ENCODE assay signal across 35 cellular contexts in genomic region chrY:15239733-15240132, GRCh38.
"Had no signal": no experiment of that assay in that cellular context is flagged by ENCODE, and none has a peak within 500 bp of the region (broad histone marks: within the 10 kb centered on the region; RNA-seq: fewer than 3 reads in every experiment).

No MANE protein-coding gene starts in this region.

- H3K4me1 ChIP-seq: adrenal gland, body of pancreas, breast epithelium had no signal

- H3K27me3 ChIP-seq: adrenal gland, body of pancreas, brain microvascular endothelial cell, breast epithelium had no signal

- FAIRE-seq: astrocyte, TTC549 had no signal

- H3K4me3 ChIP-seq: adrenal gland, body of pancreas, breast epithelium had no signal

- DNase-seq: activated CD4-positive, alpha-beta memory T cell treated with anti-CD3 and anti-CD28 coated beads for 36 hours; activated CD4-positive, alpha-beta T cell treated with anti-CD3 and anti-CD28 coated beads for 1 hour; activated CD4-positive, alpha-beta T cell treated with anti-CD3 and anti-CD28 coated beads for 36 hours; activated CD4-positive, alpha-beta T cell treated with anti-CD3 and anti-CD28 coated beads, Interleukin-2, amount 10 ng/mL, durations not matched to agents 24 days and 14 days; activated CD4-positive, alpha-beta T cell treated with anti-CD3 and anti-CD28 coated beads, Interleukin-2, amount 50 U/mL, for 1 hour; activated CD4-positive, alpha-beta T cell treated with anti-CD3 and anti-CD28 coated beads, Interleukin-2, amount 50 U/mL, for 4 hours; activated CD4-positive, CD25-positive, alpha-beta regulatory T cell; activated CD8-positive, alpha-beta memory T cell treated with anti-CD3 and anti-CD28 coated beads, Interleukin-2, amount 50 U/mL, for 4 hours; activated CD8-positive, alpha-beta T cell treated with anti-CD3 and anti-CD28 coated beads for 36 hours; activated effector memory CD4-positive, alpha-beta T cell treated with anti-CD3 and anti-CD28 coated beads, Interleukin-2, amount 50 U/mL, for 16 hours; activated gamma-delta T cell treated with Interleukin-2 at 50 U/mL for 16 hours; activated naive CD4-positive, alpha-beta T cell; activated naive CD4-positive, alpha-beta T cell treated with anti-CD3 and anti-CD28 coated beads for 36 hours; activated naive CD4-positive, alpha-beta T cell treated with anti-CD3 and anti-CD28 coated beads, Interleukin-2, amount 50 U/mL, for 16 hours; activated naive CD8-positive, alpha-beta T cell treated with anti-CD3 and anti-CD28 coated beads for 36 hours; activated T-cell treated with anti-CD3 and anti-CD28 coated beads for 4 hours; activated T-cell treated with anti-CD3 and anti-CD28 coated beads, Interleukin-2, amount 50 U/mL, for 1 hour; activated T-cell treated with anti-CD3 and anti-CD28 coated beads, Interleukin-2, amount 50 U/mL, for 4 hours; activated T-cell treated with anti-CD3 and anti-CD28 coated beads, Interleukin-2, amount 50 U/mL, for 72 hours; adrenal gland; amniotic stem cell; aorta; body of pancreas; brain microvascular endothelial cell; central memory CD4-positive, alpha-beta T cell; T-helper 1 cell; T-helper 2 cell; T-helper 9 cell had no signal

- H3K9me3 ChIP-seq: adrenal gland, body of pancreas, breast epithelium had no signal

- H3K36me3 ChIP-seq: adrenal gland, brain microvascular endothelial cell, breast epithelium had no signal

- H3K27ac ChIP-seq: adrenal gland, body of pancreas, brain microvascular endothelial cell, breast epithelium, VCaP had no signal

- ATAC-seq: activated CD4-positive, alpha-beta T cell treated with anti-CD3 and anti-CD28 coated beads for 36 hours; activated CD4-positive, CD25-positive, alpha-beta regulatory T cell treated with anti-CD3 and anti-CD28 coated beads, Interleukin-2, amount 50 U/mL, for 24 hours; activated CD8-positive, alpha-beta T cell treated with anti-CD3 and anti-CD28 coated beads for 36 hours; activated naive CD4-positive, alpha-beta T cell treated with anti-CD3 and anti-CD28 coated beads, Interleukin-2, amount 50 U/mL, for 72 hours; activated T-cell treated with anti-CD3 and anti-CD28 coated beads, Interleukin-2, amount 50 U/mL, for 4 hours; activated T-cell treated with anti-CD3 and anti-CD28 coated beads, Interleukin-2, amount 50 U/mL, for 72 hours; activated T-helper 17 cell treated with anti-CD3 and anti-CD28 coated beads, Interleukin-2, amount 50 U/mL, for 72 hours; body of pancreas had no signal
